8 cellular contexts compared by ENCODE assay signal in the genomic region with DNA sequence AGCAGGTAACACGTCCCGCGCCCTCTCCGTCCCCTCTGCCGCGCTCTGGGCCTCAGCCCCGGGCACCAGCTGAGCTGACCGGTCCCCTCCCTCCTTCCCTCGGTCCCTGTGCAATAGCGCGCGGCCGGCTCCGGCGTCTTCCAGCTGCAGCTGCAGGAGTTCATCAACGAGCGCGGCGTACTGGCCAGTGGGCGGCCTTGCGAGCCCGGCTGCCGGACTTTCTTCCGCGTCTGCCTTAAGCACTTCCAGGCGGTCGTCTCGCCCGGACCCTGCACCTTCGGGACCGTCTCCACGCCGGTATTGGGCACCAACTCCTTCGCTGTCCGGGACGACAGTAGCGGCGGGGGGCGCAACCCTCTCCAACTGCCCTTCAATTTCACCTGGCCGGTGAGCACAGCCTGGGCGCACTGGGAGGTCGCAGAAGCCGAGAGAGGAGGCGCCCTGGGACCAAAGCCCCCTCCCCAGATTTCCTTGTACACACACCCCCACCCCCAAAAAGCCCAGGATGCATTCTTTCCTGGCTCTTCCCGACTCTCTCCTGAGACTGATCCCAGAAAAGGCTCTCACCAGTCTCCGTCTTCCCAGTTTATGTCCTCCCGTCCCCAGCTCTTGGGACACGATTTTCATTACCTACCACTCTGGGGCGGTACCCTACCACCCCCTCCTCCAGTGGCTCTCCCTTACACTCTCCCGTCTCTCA. TPM values are rescaled to one million over a fixed set of nuclear protein-coding genes. Genes with fewer than 3 reads are reported as not detected.
DNase-seq lines count a peak whose midpoint lies in the region; ATAC-seq and TF ChIP-seq lines count a peak whose summit lies in the region.

No MANE protein-coding gene starts in this region.

- H3K36me3 Mint-ChIP-seq in activated CD8-positive, alpha-beta T cell treated with anti-CD3 and anti-CD28 coated beads for 36 hours (ENCODE audit: low read depth) = no peaks in the 10 kb centered on the region

- H3K4me1 Mint-ChIP-seq in activated CD8-positive, alpha-beta T cell treated with anti-CD3 and anti-CD28 coated beads for 36 hours (ENCODE audit: low read depth) = peaks cover 50% of the 10 kb centered on the region

- H3K4me3 ChIP-seq in AG04449 (ENCODE audit: low read depth, low read length) = peak overlapping the region; percentile 48

- H3K27me3 Mint-ChIP-seq in activated CD8-positive, alpha-beta T cell treated with anti-CD3 and anti-CD28 coated beads for 36 hours = peaks cover 60% of the 10 kb centered on the region

- DNase-seq in AG04449 (ENCODE audit: low read depth, low spot score) (no peak), HCEC 1CT (peak; percentile 67), left cardiac atrium (peak; percentile 67), retina (peak; percentile 90), GDM1 (lab: John Stamatoyannopoulos, UW) (no peak)
- DNase-seq in activated CD8-positive, alpha-beta T cell treated with anti-CD3 and anti-CD28 coated beads for 36 hours = no peak

- peak overlapping the region; percentile 37 for H3K4me3 Mint-ChIP-seq in activated CD8-positive, alpha-beta T cell treated with anti-CD3 and anti-CD28 coated beads for 36 hours

- intact Hi-C loops in activated CD8-positive, alpha-beta T cell treated with anti-CD3 and anti-CD28 coated beads for 36 hours (cut with micrococcal nuclease) = no loop called here
- intact Hi-C loops in left cardiac atrium (cut with DNase I) = no loop called here

- no peaks in the 10 kb centered on the region for H3K9me3 Mint-ChIP-seq in activated CD8-positive, alpha-beta T cell treated with anti-CD3 and anti-CD28 coated beads for 36 hours

- no peak for TF ChIP-seq CTCF in AG04449 (IDR thresholded peaks at IDR 0.05; ENCODE audit: insufficient read depth, low read length, missing control alignments)
- no peak for TF ChIP-seq CTCF in activated CD8-positive, alpha-beta T cell treated with anti-CD3 and anti-CD28 coated beads for 36 hours (IDR thresholded peaks at IDR 0.05)

- ATAC-seq in activated CD8-positive, alpha-beta T cell treated with anti-CD3 and anti-CD28 coated beads for 36 hours = no peak
- peak; percentile 29 to 60 for ATAC-seq in left cardiac atrium
- ATAC-seq in GM21717 (IDR thresholded peaks at IDR 0.05; ENCODE audit: unreplicated experiment) = no peak
- ATAC-seq in GM18858 (IDR thresholded peaks at IDR 0.05; ENCODE audit: unreplicated experiment) = no peak

- POLR2A ChIA-PET in AG04449 (lab: Yijun Ruan, JAX) = interaction anchor here (1.1 to 1.8 kb wide), 2 partner anchors 23 to 28 kb away, joined by 3 to 6 read pairs; partner anchors contain the start of gene CHAC1
- POLR2A ChIA-PET in activated CD8-positive, alpha-beta T cell treated with anti-CD3 and anti-CD28 coated beads for 36 hours (lab: Charles Lee) = interaction anchor here (0.7 to 6.6 kb wide), 3 partner anchors 12 to 59 kb away, joined by 3 to 43 read pairs (median 3); no protein-coding TSS in a partner anchor

- CTCF ChIA-PET in AG04449 (lab: Yijun Ruan, JAX) = interaction anchor here (0.7 to 11.6 kb wide), 13 partner anchors 10 to 255 kb away, joined by 3 to 109 read pairs (median 8); partner anchors contain the start of gene VPS18
- CTCF ChIA-PET in activated CD8-positive, alpha-beta T cell treated with anti-CD3 and anti-CD28 coated beads for 36 hours (lab: Charles Lee) = interaction anchor here (0.6 to 10.1 kb wide), 23 partner anchors 11 to 256 kb away, joined by 3 to 133 read pairs (median 5); partner anchors contain the start of genes C15orf62, CHAC1 and VPS18

- H3K27ac Mint-ChIP-seq in activated CD8-positive, alpha-beta T cell treated with anti-CD3 and anti-CD28 coated beads for 36 hours = no peak overlapping the region

RNA-seq across cellular contexts. Expression of gene DLL4, which starts 0.7 kb away (rescaled TPM):
- total RNA-seq in activated CD8-positive, alpha-beta T cell treated with anti-CD3 and anti-CD28 coated beads for 36 hours = not detected
- 1 to 10 TPM; 8.5 to 9.2 TPM for total RNA-seq in left cardiac atrium

RNA-seq across cellular contexts. Expression of gene CHAC1, which starts 23.4 kb away (rescaled TPM):
- total RNA-seq in activated CD8-positive, alpha-beta T cell treated with anti-CD3 and anti-CD28 coated beads for 36 hours = 10 to 100 TPM; 21.9 to 22.6 TPM
- total RNA-seq in left cardiac atrium = 1 to 10 TPM; 2.6 to 3.3 TPM

RNA-seq across cellular contexts. Expression of gene VPS18, which starts 35.6 kb away (rescaled TPM):
- 1 to 10 TPM; 6.1 TPM for total RNA-seq in activated CD8-positive, alpha-beta T cell treated with anti-CD3 and anti-CD28 coated beads for 36 hours
- total RNA-seq in left cardiac atrium = 10 to 100 TPM; 17.1 to 23.7 TPM

RNA-seq across cellular contexts. Expression of gene RHOV, which starts 55.8 kb away (rescaled TPM):
- under 1 TPM; 0.40 to 0.41 TPM for total RNA-seq in activated CD8-positive, alpha-beta T cell treated with anti-CD3 and anti-CD28 coated beads for 36 hours
- total RNA-seq in left cardiac atrium = not detected

Comparison
In these comparisons a context has a peak if more than half of its experiments do, and no peak if none do; other contexts are left out.
1. DNase-seq: peak in HCEC 1CT (single experiment), left cardiac atrium (single experiment) and retina (single experiment); none in AG04449 (single experiment), activated CD8-positive, alpha-beta T cell treated with anti-CD3 and anti-CD28 coated beads for 36 hours (single experiment) and GDM1 (single experiment).
2. ATAC-seq: peak in left cardiac atrium (2 of 2); none in activated CD8-positive, alpha-beta T cell treated with anti-CD3 and anti-CD28 coated beads for 36 hours (single experiment), GM21717 (single experiment) and GM18858 (single experiment).
3. RNA of gene DLL4, which starts 0.7 kb away (total RNA-seq): 8.5 to 9.2 TPM in left cardiac atrium; not detected in activated CD8-positive, alpha-beta T cell treated with anti-CD3 and anti-CD28 coated beads for 36 hours; every median in the first group is over 4 times any median in the second.
4. RNA of gene CHAC1, which starts 23.4 kb away (total RNA-seq): 21.9 to 22.6 TPM in activated CD8-positive, alpha-beta T cell treated with anti-CD3 and anti-CD28 coated beads for 36 hours; 2.6 to 3.3 TPM in left cardiac atrium; every median in the first group is over 4 times any median in the second.